Comparison of ENCODE assay signal across 9 cellular contexts in genomic region chr10:24465124-24465874, GRCh38.
DNase-seq lines count a peak whose midpoint lies in the region; ATAC-seq and TF ChIP-seq lines count a peak whose summit lies in the region.
"Had no signal": no experiment of that assay in that cellular context is flagged by ENCODE, and none has a peak within 500 bp of the region (broad histone marks: within the 10 kb centered on the region; RNA-seq: fewer than 3 reads in every experiment).

No MANE protein-coding gene starts in this region.

- peak overlapping the region; percentile 74 to 88 for H3K27ac ChIP-seq in left lung
- H3K27ac ChIP-seq in urinary bladder (ENCODE audit: low read depth), result peak overlapping the region; percentile 35

- H3K4me3 ChIP-seq in left lung (no peak overlapping the region), urinary bladder (ENCODE audit: low read depth, low read length) (no peak overlapping the region)

- peak; percentile 7 for ATAC-seq in left ventricle myocardium superior
- no peak for ATAC-seq in Right ventricle myocardium inferior
- peak; percentile 57 for ATAC-seq in left lung
- ATAC-seq in GM19023 (IDR thresholded peaks at IDR 0.05; ENCODE audit: unreplicated experiment), result no peak

- H3K4me1 ChIP-seq in left lung, result peaks cover 0 to 20% of the 10 kb centered on the region in 2 donors
- no peaks in the 10 kb centered on the region for H3K4me1 ChIP-seq in urinary bladder (ENCODE audit: insufficient read depth)

- no peak for TF ChIP-seq CTCF in left lung (IDR thresholded peaks at IDR 0.05)

- DNase-seq in left ventricle myocardium superior, result no peak
- no peak for DNase-seq in Right ventricle myocardium inferior (ENCODE audit: missing footprints)
- DNase-seq in amniotic epithelial cell (ENCODE audit: low read depth), result peak; percentile 98
- no peak for DNase-seq in left lung
- no peak for DNase-seq in Kasumi-1 (lab: John Stamatoyannopoulos, UW)
- no peak for DNase-seq in NCI-H1930 (lab: John Stamatoyannopoulos, UW)
- DNase-seq: NCI-H2107 had no signal

- intact Hi-C loops in left ventricle myocardium superior (cut with micrococcal nuclease), result no loop called here
- intact Hi-C loops in Right ventricle myocardium inferior (cut with DNase I), result no loop called here
- intact Hi-C loops in left lung (cut with DNase I), result no loop called here

- H3K36me3 ChIP-seq in left lung (no peaks in the 10 kb centered on the region), urinary bladder (ENCODE audit: insufficient read depth) (no peaks in the 10 kb centered on the region)

- no peaks in the 10 kb centered on the region for H3K9me3 ChIP-seq in left lung

- no peaks in the 10 kb centered on the region for H3K27me3 ChIP-seq in left lung

- 76% methylated on average over 14 of the region's 14 CpGs for WGBS in urinary bladder

Comparison
In these comparisons a context has a peak if more than half of its experiments do, and no peak if none do; other contexts are left out.
1. ATAC-seq: peak in left ventricle myocardium superior (single experiment) and left lung (single experiment); none in Right ventricle myocardium inferior (single experiment) and GM19023 (single experiment).